ENCODE assay signal across 1 cellular context in the genomic region with DNA sequence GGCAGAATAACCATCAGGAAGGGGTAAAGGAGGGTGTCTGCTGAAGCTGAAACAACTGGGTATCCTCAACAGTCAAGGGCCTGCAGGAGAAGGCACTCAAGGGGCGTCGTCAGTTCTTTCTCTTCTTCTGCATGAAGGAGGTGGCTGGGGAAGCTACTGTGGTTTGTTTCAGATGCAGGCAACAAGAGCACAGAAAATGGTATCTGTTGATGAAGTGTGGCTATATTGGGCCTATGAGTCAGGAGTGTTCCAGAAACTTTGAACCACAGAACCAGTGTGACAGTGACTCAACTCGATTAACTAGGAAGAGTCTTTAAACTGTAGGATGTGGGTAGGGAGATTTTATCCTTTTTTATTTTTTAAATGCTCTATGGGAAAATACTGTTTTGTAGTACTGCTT.
A peak's percentile ranks its signal among the peaks of the same experiment; 100 is the strongest.
TF ChIP-seq lines count a peak whose summit lies in the region.

No MANE protein-coding gene starts in this region.

TF ChIP-seq in K562, 482 proteins besides CTCF, POLR2A, EP300 and RAD21 (continued from another document):
- TF ChIP-seq MGA (IDR thresholded peaks at IDR 0.05), result no peak
- TF ChIP-seq MEF2A (IDR thresholded peaks at IDR 0.05; ENCODE audit: control insufficient read depth, low read depth, low read length), result peak; percentile 4; the same call in 1 of the 2 replicates
- TF ChIP-seq, protein P1, sequence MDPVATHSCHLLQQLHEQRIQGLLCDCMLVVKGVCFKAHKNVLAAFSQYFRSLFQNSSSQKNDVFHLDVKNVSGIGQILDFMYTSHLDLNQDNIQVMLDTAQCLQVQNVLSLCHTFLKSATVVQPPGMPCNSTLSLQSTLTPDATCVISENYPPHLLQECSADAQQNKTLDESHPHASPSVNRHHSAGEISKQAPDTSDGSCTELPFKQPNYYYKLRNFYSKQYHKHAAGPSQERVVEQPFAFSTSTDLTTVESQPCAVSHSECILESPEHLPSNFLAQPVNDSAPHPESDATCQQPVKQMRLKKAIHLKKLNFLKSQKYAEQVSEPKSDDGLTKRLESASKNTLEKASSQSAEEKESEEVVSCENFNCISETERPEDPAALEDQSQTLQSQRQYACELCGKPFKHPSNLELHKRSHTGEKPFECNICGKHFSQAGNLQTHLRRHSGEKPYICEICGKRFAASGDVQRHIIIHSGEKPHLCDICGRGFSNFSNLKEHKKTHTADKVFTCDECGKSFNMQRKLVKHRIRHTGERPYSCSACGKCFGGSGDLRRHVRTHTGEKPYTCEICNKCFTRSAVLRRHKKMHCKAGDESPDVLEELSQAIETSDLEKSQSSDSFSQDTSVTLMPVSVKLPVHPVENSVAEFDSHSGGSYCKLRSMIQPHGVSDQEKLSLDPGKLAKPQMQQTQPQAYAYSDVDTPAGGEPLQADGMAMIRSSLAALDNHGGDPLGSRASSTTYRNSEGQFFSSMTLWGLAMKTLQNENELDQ (CRISPR knock-in tag; IDR thresholded peaks at IDR 0.05; ENCODE audit: borderline replicate concordance), result no peak
- no peak for TF ChIP-seq ESRRA (IDR thresholded peaks at IDR 0.05; ENCODE audit: borderline replicate concordance, low read depth)
